In genomic region chr9:70571247-70571646, GRCh38 we compare ENCODE assay signal across 28 cellular contexts.
DNase-seq lines count a peak whose midpoint lies in the region; ATAC-seq, FAIRE-seq and TF ChIP-seq lines count a peak whose summit lies in the region.
"Had no signal": no experiment of that assay in that cellular context is flagged by ENCODE, and none has a peak within 500 bp of the region (broad histone marks: within the 10 kb centered on the region; RNA-seq: fewer than 3 reads in every experiment).

No MANE protein-coding gene starts in this region.

- POLR2A ChIA-PET in CD8-positive, alpha-beta T cell (lab: Charles Lee), result no interaction called here

- peak overlapping the region in 1 of 4 donors; percentile 49 for H3K27ac ChIP-seq in Peyer's patch
- H3K27ac ChIP-seq in liver (ENCODE audit: low read depth in 1 of 2, low read length in 2 of 2), result no peak overlapping the region
- no peak overlapping the region for H3K27ac ChIP-seq in small intestine (ENCODE audit: low read depth in 1 of 2, low read length in 1 of 2)
- H3K27ac ChIP-seq in CD8-positive, alpha-beta T cell (ENCODE audit: low read depth, low read length), result no peak overlapping the region
- H3K27ac ChIP-seq: BLaER1 treated with 17β-estradiol and CSF1 and Interleukin-3, amounts not matched to agents 10 nM and 100 nM; C4-2B had no signal

- peak in 2 of 3 donors; percentile 56 to 77 for DNase-seq in Peyer's patch
- peak; percentile 70 for DNase-seq in left lobe of liver (ENCODE audit: low spot score)
- peak; percentile 89 for DNase-seq in small intestine
- no peak for DNase-seq in CD8-positive, alpha-beta T cell
- DNase-seq in foreskin melanocyte, result no peak
- DNase-seq: 8988T; AML-193; CD4-positive, alpha-beta T cell; CD8-positive, alpha-beta memory T cell; COR-L47; DMS 273 treated with DMSO at 0.1 percent for 48 hours; DMS153; DMS53; DMS79; DND-41; EL; GDM1 had no signal

- no peak for TF ChIP-seq RAD21 in liver (IDR thresholded peaks at IDR 0.05)

- H3K36me3 Mint-ChIP-seq in CD8-positive, alpha-beta T cell, result no peaks in the 10 kb centered on the region

- H3K36me3 ChIP-seq in Peyer's patch (no peaks in the 10 kb centered on the region), liver (ENCODE audit: control insufficient read depth in 4 of 4, insufficient read depth in 3 of 4, low read depth in 1 of 4, low read length in 3 of 4) (no peaks in the 10 kb centered on the region), small intestine (ENCODE audit: control insufficient read depth in 2 of 2, insufficient read depth in 2 of 2, low read length in 2 of 2) (no peaks in the 10 kb centered on the region)
- no peaks in the 10 kb centered on the region for H3K36me3 ChIP-seq in CD8-positive, alpha-beta T cell (ENCODE audit: insufficient read depth, low read length)
- H3K36me3 ChIP-seq: BLaER1 treated with 17β-estradiol and CSF1 and Interleukin-3, amounts not matched to agents 10 nM and 100 nM had no signal

- no peaks in the 10 kb centered on the region for H3K9me3 Mint-ChIP-seq in CD8-positive, alpha-beta T cell
- H3K9me3 Mint-ChIP-seq: CD4-positive, alpha-beta T cell; CD8-positive, alpha-beta memory T cell had no signal

- intact Hi-C loops in CD8-positive, alpha-beta T cell (cut with DNase I, micrococcal nuclease), result no loop called here

- H3K9ac ChIP-seq in liver (ENCODE audit: low read depth in 1 of 2, low read length in 2 of 2), result no peak overlapping the region
- H3K9ac ChIP-seq: BLaER1 treated with 17β-estradiol and CSF1 and Interleukin-3, amounts not matched to agents 10 nM and 100 nM had no signal

- peaks cover 10% of the 10 kb centered on the region for H3K4me1 Mint-ChIP-seq in CD8-positive, alpha-beta T cell (ENCODE audit: low read depth)
- H3K4me1 Mint-ChIP-seq: B cell; CD8-positive, alpha-beta memory T cell had no signal

- 41% methylated on average over 5 of the region's 5 CpGs for WGBS in liver
- WGBS in small intestine, 3 donors, result 16 to 74% (median 32%) methylated on average over 5 of the region's 5 CpGs

- TF ChIP-seq CTCF in Peyer's patch (IDR thresholded peaks at IDR 0.05), result no peak
- TF ChIP-seq CTCF in liver (IDR thresholded peaks at IDR 0.05; ENCODE audit: low read depth, low read length, missing input control), result no peak
- no peak for TF ChIP-seq CTCF in CD8-positive, alpha-beta T cell (IDR thresholded peaks at IDR 0.05)

- TF ChIP-seq POLR2A in Peyer's patch (IDR thresholded peaks at IDR 0.05), result no peak

- ATAC-seq in left lobe of liver (peak; percentile 94), HG03432 (IDR thresholded peaks at IDR 0.05; ENCODE audit: unreplicated experiment) (no peak), SK-N-SH treated with all-trans-retinoic acid at 6 μM for 48 hours (no peak)
- ATAC-seq in CD8-positive, alpha-beta T cell, result no peak
- ATAC-seq: GM12878 had no signal

- peaks cover 0 to 4% (median under 1%) of the 10 kb centered on the region in 4 donors for H3K4me1 ChIP-seq in Peyer's patch
- peaks cover 0 to 3% (median 0%) of the 10 kb centered on the region in 4 donors for H3K4me1 ChIP-seq in liver (ENCODE audit: control insufficient read depth in 4 of 4, insufficient read depth in 4 of 4, low read length in 3 of 4)
- H3K4me1 ChIP-seq in small intestine (ENCODE audit: control insufficient read depth in 2 of 2, insufficient read depth in 1 of 2, low read depth in 1 of 2, low read length in 1 of 2), result peaks cover 0 to 4% of the 10 kb centered on the region in 2 donors
- H3K4me1 ChIP-seq in CD8-positive, alpha-beta T cell (ENCODE audit: insufficient read depth, low read length), result peaks cover 7% of the 10 kb centered on the region

- no peak overlapping the region for H3K4me3 ChIP-seq in Peyer's patch
- no peak overlapping the region for H3K4me3 ChIP-seq in liver (ENCODE audit: low read depth in 1 of 3, low read length in 3 of 3)
- H3K4me3 ChIP-seq in small intestine (ENCODE audit: low read depth in 1 of 2, low read length in 2 of 2), result no peak overlapping the region
- no peak overlapping the region for H3K4me3 ChIP-seq in CD8-positive, alpha-beta T cell (ENCODE audit: low read depth, low read length)
- H3K4me3 ChIP-seq: BLaER1 treated with 17β-estradiol and CSF1 and Interleukin-3, amounts not matched to agents 10 nM and 100 nM; GM12878 had no signal

- H3K9me3 ChIP-seq in Peyer's patch, result no peaks in the 10 kb centered on the region
- H3K9me3 ChIP-seq in liver (ENCODE audit: control insufficient read depth in 4 of 4, low read length in 3 of 4), result no peaks in the 10 kb centered on the region
- H3K9me3 ChIP-seq in small intestine (ENCODE audit: control insufficient read depth, low read depth), result no peaks in the 10 kb centered on the region
- no peaks in the 10 kb centered on the region for H3K9me3 ChIP-seq in CD8-positive, alpha-beta T cell (ENCODE audit: low read length)
- H3K9me3 ChIP-seq: BLaER1 treated with 17β-estradiol and CSF1 and Interleukin-3, amounts not matched to agents 10 nM and 100 nM had no signal

- peak; percentile 19 for FAIRE-seq in small intestine (lab: Jason Lieb, UNC)
- FAIRE-seq: A204.1, GM12878, GM12892, GM18507, GM19239 had no signal

- no peaks in the 10 kb centered on the region for H3K27me3 Mint-ChIP-seq in CD8-positive, alpha-beta T cell (ENCODE audit: low read depth)
- H3K27me3 Mint-ChIP-seq: CD4-positive, alpha-beta T cell had no signal

- no peaks in the 10 kb centered on the region for H3K27me3 ChIP-seq in Peyer's patch
- H3K27me3 ChIP-seq in liver (ENCODE audit: control insufficient read depth in 4 of 4, insufficient read depth in 4 of 4, low read length in 3 of 4), result no peaks in the 10 kb centered on the region
- no peaks in the 10 kb centered on the region for H3K27me3 ChIP-seq in small intestine (ENCODE audit: control insufficient read depth in 2 of 2, insufficient read depth in 2 of 2, low read length in 2 of 2)
- no peaks in the 10 kb centered on the region for H3K27me3 ChIP-seq in CD8-positive, alpha-beta T cell (ENCODE audit: insufficient read depth, low read length)
- H3K27me3 ChIP-seq: BLaER1 treated with 17β-estradiol and CSF1 and Interleukin-3, amounts not matched to agents 10 nM and 100 nM had no signal

- H3K27ac Mint-ChIP-seq in CD8-positive, alpha-beta T cell, result no peak overlapping the region
- H3K27ac Mint-ChIP-seq: B cell; CD4-positive, alpha-beta T cell had no signal

- CTCF ChIA-PET in CD8-positive, alpha-beta T cell (lab: Charles Lee), result no interaction called here

- H3K4me3 Mint-ChIP-seq in CD8-positive, alpha-beta T cell, result no peak overlapping the region
- H3K4me3 Mint-ChIP-seq: B cell; CD4-positive, alpha-beta T cell; CD8-positive, alpha-beta memory T cell had no signal

TF ChIP-seq in liver, 16 proteins besides CTCF, POLR2A, EP300 and RAD21 (continues in another document):
- no peak for TF ChIP-seq FOXA1 (IDR thresholded peaks at IDR 0.05)
- TF ChIP-seq HNF4G (IDR thresholded peaks at IDR 0.05), result peak; percentile 71
- TF ChIP-seq EGR1 (IDR thresholded peaks at IDR 0.05; ENCODE audit: low read depth in 2 of 2), result no peak
- TF ChIP-seq, protein P1, sequence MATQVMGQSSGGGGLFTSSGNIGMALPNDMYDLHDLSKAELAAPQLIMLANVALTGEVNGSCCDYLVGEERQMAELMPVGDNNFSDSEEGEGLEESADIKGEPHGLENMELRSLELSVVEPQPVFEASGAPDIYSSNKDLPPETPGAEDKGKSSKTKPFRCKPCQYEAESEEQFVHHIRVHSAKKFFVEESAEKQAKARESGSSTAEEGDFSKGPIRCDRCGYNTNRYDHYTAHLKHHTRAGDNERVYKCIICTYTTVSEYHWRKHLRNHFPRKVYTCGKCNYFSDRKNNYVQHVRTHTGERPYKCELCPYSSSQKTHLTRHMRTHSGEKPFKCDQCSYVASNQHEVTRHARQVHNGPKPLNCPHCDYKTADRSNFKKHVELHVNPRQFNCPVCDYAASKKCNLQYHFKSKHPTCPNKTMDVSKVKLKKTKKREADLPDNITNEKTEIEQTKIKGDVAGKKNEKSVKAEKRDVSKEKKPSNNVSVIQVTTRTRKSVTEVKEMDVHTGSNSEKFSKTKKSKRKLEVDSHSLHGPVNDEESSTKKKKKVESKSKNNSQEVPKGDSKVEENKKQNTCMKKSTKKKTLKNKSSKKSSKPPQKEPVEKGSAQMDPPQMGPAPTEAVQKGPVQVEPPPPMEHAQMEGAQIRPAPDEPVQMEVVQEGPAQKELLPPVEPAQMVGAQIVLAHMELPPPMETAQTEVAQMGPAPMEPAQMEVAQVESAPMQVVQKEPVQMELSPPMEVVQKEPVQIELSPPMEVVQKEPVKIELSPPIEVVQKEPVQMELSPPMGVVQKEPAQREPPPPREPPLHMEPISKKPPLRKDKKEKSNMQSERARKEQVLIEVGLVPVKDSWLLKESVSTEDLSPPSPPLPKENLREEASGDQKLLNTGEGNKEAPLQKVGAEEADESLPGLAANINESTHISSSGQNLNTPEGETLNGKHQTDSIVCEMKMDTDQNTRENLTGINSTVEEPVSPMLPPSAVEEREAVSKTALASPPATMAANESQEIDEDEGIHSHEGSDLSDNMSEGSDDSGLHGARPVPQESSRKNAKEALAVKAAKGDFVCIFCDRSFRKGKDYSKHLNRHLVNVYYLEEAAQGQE (IDR thresholded peaks at IDR 0.05), result no peak

TF ChIP-seq in SK-N-SH treated with all-trans-retinoic acid at 6 μM for 48 hours, 23 proteins besides CTCF, POLR2A, EP300 and RAD21:
- no peak for TF ChIP-seq BACH2 (CRISPR knock-in tag; IDR thresholded peaks at IDR 0.05; ENCODE audit: borderline replicate concordance)
- TF ChIP-seq GLIS3 (CRISPR knock-in tag; IDR thresholded peaks at IDR 0.05), result no peak

Comparison
In these comparisons a context has a peak if more than half of its experiments do, and no peak if none do; other contexts are left out.
1. DNase-seq: peak in Peyer's patch (2 of 3), left lobe of liver (single experiment) and small intestine (single experiment); none in CD8-positive, alpha-beta T cell (0 of 7) and foreskin melanocyte (single experiment).